In genomic region chr1:206066479-206067171, GRCh38 we compare ENCODE assay signal across 11 cellular contexts. TPM values are rescaled to one million over a fixed set of nuclear protein-coding genes. Genes with fewer than 3 reads are reported as not detected.
A peak's percentile ranks its signal among the peaks of the same experiment; 100 is the strongest.
DNase-seq lines count a peak whose midpoint lies in the region; ATAC-seq and TF ChIP-seq lines count a peak whose summit lies in the region.
"Had no signal": no experiment of that assay in that cellular context is flagged by ENCODE, and none has a peak within 500 bp of the region (broad histone marks: within the 10 kb centered on the region; RNA-seq: fewer than 3 reads in every experiment).

No MANE protein-coding gene starts in this region.

- H3F3A ChIP-seq in Loucy (ENCODE audit: low read depth), result no peaks in the 10 kb centered on the region

- H3K9me3 ChIP-seq in Loucy (ENCODE audit: insufficient read depth, low read depth, low read length) (no peaks in the 10 kb centered on the region), mesenchymal stem cell (ENCODE audit: control insufficient read depth, low read length) (peaks cover 4% of the 10 kb centered on the region), HAP-1 (peaks cover 5% of the 10 kb centered on the region; the same call in 1 of the 2 replicates)
- H3K9me3 ChIP-seq: A549, heart left ventricle, tibial artery had no signal

- H2BK12ac ChIP-seq in mesenchymal stem cell (ENCODE audit: low read length in 2 of 2), result no peak overlapping the region

- H2BK120ac ChIP-seq in mesenchymal stem cell (ENCODE audit: low read depth, low read length), result no peak overlapping the region

- H3K36me3 ChIP-seq in Loucy (ENCODE audit: insufficient read depth, low read length) (peaks cover 5% of the 10 kb centered on the region; the same call in 1 of the 2 replicates), mesenchymal stem cell (ENCODE audit: control insufficient read depth in 1 of 2, insufficient read depth in 2 of 2, low read depth in 1 of 2, low read length in 2 of 2) (peaks cover 0 to 50% of the 10 kb centered on the region in 2 experiments), HAP-1 (replicated peaks) (no peaks in the 10 kb centered on the region)
- H3K36me3 ChIP-seq: heart left ventricle, tibial artery had no signal

- no peak overlapping the region for H2AFZ ChIP-seq in Loucy (ENCODE audit: low read length)
- no peak overlapping the region for H2AFZ ChIP-seq in mesenchymal stem cell (ENCODE audit: low read depth, low read length)

- no peak overlapping the region for H3K18ac ChIP-seq in mesenchymal stem cell (ENCODE audit: low read depth in 1 of 2, low read length in 2 of 2)

- no peak overlapping the region for H2AK5ac ChIP-seq in mesenchymal stem cell (ENCODE audit: low read length, severe bottlenecking)

- WGBS in mesenchymal stem cell, result 67% methylated on average over 6 of the region's 6 CpGs

- H3K9me2 ChIP-seq in Loucy (replicated peaks; ENCODE audit: low read depth, low read length), result no peaks in the 10 kb centered on the region

- H2BK15ac ChIP-seq in mesenchymal stem cell (ENCODE audit: low read depth, poor library complexity, severe bottlenecking), result no peak overlapping the region

- H3K4me1 ChIP-seq in Loucy (ENCODE audit: insufficient read depth, low read length, poor library complexity, severe bottlenecking) (peaks cover 20% of the 10 kb centered on the region), mesenchymal stem cell (ENCODE audit: control insufficient read depth, insufficient read depth, low read depth, low read length) (peaks cover 8% of the 10 kb centered on the region), HAP-1 (no peaks in the 10 kb centered on the region)
- H3K4me1 ChIP-seq: A549, tibial artery had no signal

- H2BK5ac ChIP-seq in mesenchymal stem cell (ENCODE audit: low read depth, low read length, poor library complexity, severe bottlenecking), result no peak overlapping the region

- DNase-seq in activated CD4-positive, CD25-positive, alpha-beta regulatory T cell (lab: John Stamatoyannopoulos, UW), result no peak
- peak; percentile 9 for DNase-seq in mesenchymal stem cell
- no peak for DNase-seq in G401 (ENCODE audit: low spot score)
- DNase-seq in HAP-1 (ENCODE audit: low spot score in 2 of 2), result no peak
- no peak for DNase-seq in NCI-H345 (lab: John Stamatoyannopoulos, UW)
- DNase-seq: heart left ventricle, tibial artery had no signal

- H3K9ac ChIP-seq in Loucy (ENCODE audit: low read depth, low read length, poor library complexity, severe bottlenecking) (no peak overlapping the region), mesenchymal stem cell (ENCODE audit: low read length) (no peak overlapping the region)

- ATAC-seq in activated CD4-positive, CD25-positive, alpha-beta regulatory T cell treated with anti-CD3 and anti-CD28 coated beads, Interleukin-2, amount 50 U/mL, for 24 hours, result peak; percentile 71 to 86
- peak; percentile 91 for ATAC-seq in GM21723 (IDR thresholded peaks at IDR 0.05; ENCODE audit: unreplicated experiment)
- ATAC-seq: A549 had no signal

- peaks cover 7% of the 10 kb centered on the region for H3K79me1 ChIP-seq in mesenchymal stem cell (replicated peaks; ENCODE audit: low read length, poor library complexity, severe bottlenecking)

- H3K27me3 ChIP-seq in Loucy (ENCODE audit: insufficient read depth, low read length, poor library complexity, severe bottlenecking), result no peaks in the 10 kb centered on the region
- peaks cover 0 to 49% of the 10 kb centered on the region in 2 experiments for H3K27me3 ChIP-seq in mesenchymal stem cell (ENCODE audit: control insufficient read depth in 1 of 2, insufficient read depth in 1 of 2, low read length in 2 of 2)
- H3K27me3 ChIP-seq in HAP-1 (ENCODE audit: low read depth), result no peaks in the 10 kb centered on the region

- H3K79me2 ChIP-seq in Loucy (ENCODE audit: insufficient read depth, low read length), result no peaks in the 10 kb centered on the region

- in situ Hi-C loops in G401 (cut with HindIII; ENCODE audit: low sequenced_read_pairs), result no loop called here
- in situ Hi-C loops in HAP-1 (cut with MboI; ENCODE audit: low sequenced_read_pairs), result no loop called here

- no peak overlapping the region for H3K4ac ChIP-seq in mesenchymal stem cell (ENCODE audit: low read depth in 1 of 2, low read length in 2 of 2)

- no peak for TF ChIP-seq CTCF in Loucy (conservative IDR thresholded peaks at IDR 0.05; ENCODE audit: low read length)

- H4K8ac ChIP-seq in mesenchymal stem cell (ENCODE audit: low read length), result no peak overlapping the region

- H4K20me1 ChIP-seq in Loucy (ENCODE audit: insufficient read depth, low read length, poor library complexity, severe bottlenecking), result no peaks in the 10 kb centered on the region

- no peak overlapping the region for H3K27ac ChIP-seq in mesenchymal stem cell (ENCODE audit: low read length, poor library complexity, severe bottlenecking)
- H3K27ac ChIP-seq: A549, heart left ventricle, tibial artery had no signal

- H3K4me2 ChIP-seq in Loucy (ENCODE audit: low read depth, low read length, poor library complexity, severe bottlenecking) (peak overlapping the region; percentile 19), mesenchymal stem cell (ENCODE audit: low read length, poor library complexity, severe bottlenecking) (no peak overlapping the region)
- H3K4me2 ChIP-seq: A549 had no signal

- H3K23ac ChIP-seq in mesenchymal stem cell (ENCODE audit: low read length in 2 of 2), result no peak overlapping the region

- no peak overlapping the region for H3K14ac ChIP-seq in mesenchymal stem cell (ENCODE audit: low read length in 2 of 2)

- H3K4me3 ChIP-seq in Loucy (ENCODE audit: low read length, poor library complexity, severe bottlenecking), result no peak overlapping the region
- no peak overlapping the region for H3K4me3 ChIP-seq in mesenchymal stem cell (ENCODE audit: insufficient read depth in 1 of 2, low read depth in 1 of 2, low read length in 2 of 2)
- no peak overlapping the region for H3K4me3 ChIP-seq in HAP-1
- H3K4me3 ChIP-seq: A549, heart left ventricle, tibial artery had no signal

- no peak overlapping the region for H4K91ac ChIP-seq in mesenchymal stem cell (ENCODE audit: low read length)

RNA-seq across cellular contexts. Expression of gene RHEX, which starts 13.7 kb away (rescaled TPM):
- not detected for polyA plus RNA-seq in mesenchymal stem cell (2013, experiment 1 of 2)
- polyA plus RNA-seq in mesenchymal stem cell (2013, experiment 2 of 2), result not detected
- total RNA-seq in G401 (2014; rRNA removed; shearing (Covaris generic)), result not detected in 2 replicates
- polyA plus RNA-seq: A549 had no signal

RNA-seq across cellular contexts. Expression of gene CTSE, which starts 42.9 kb away (rescaled TPM):
- polyA plus RNA-seq in mesenchymal stem cell (2013, experiment 1 of 2), result not detected
- not detected for polyA plus RNA-seq in mesenchymal stem cell (2013, experiment 2 of 2)
- total RNA-seq in G401 (2014; rRNA removed; shearing (Covaris generic)), result not detected in 2 replicates
- polyA plus RNA-seq: A549, heart left ventricle had no signal

RNA-seq across cellular contexts. Expression of gene AVPR1B, which starts 50.6 kb away (rescaled TPM):
- polyA plus RNA-seq in mesenchymal stem cell (2013, experiment 1 of 2), result not detected
- polyA plus RNA-seq in mesenchymal stem cell (2013, experiment 2 of 2), result not detected
- not detected in 2 replicates for total RNA-seq in G401 (2014; rRNA removed; shearing (Covaris generic))
- total RNA-seq: heart left ventricle had no signal
- polyA plus RNA-seq: A549, heart left ventricle had no signal
